In the genomic region with DNA sequence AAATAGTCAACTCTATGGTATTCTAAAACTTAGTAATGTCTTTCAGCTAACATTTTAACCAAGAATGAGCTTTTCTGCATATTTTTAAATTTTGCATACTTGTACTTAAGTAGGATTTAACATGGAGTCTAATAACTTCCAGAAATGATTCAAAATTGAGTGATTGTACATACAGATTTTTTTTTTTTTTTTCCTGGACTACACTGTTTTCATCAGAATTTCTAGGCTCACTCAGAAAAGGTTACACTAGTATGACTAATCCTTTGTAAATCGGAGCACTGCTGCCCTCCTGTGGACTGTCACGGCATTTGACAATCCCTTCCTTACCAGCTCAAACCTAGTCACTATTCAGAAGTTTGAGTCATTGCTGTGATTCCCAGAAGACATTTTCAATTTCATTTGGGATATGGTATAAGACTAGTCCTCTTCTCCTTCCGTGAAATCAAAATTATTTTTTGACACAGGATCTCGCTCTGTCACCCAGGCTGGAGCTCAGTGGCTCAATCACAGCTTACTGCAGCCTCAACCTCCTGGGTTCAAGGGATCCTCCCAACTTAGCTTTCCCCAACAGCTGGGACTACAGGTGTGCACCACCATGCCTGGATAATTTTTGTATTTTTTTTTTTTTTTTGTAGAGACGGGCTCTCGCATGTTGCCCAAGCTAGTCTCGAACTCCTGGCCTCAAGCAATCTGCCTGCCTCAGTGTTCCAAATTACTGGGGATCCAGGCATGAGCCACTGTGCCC, we compare ENCODE assay signal across 8 cellular contexts. TPM values are rescaled to one million over a fixed set of nuclear protein-coding genes. Genes with fewer than 3 reads are reported as not detected.
DNase-seq lines count a peak whose midpoint lies in the region; ATAC-seq, FAIRE-seq and TF ChIP-seq lines count a peak whose summit lies in the region.

No MANE protein-coding gene starts in this region.

- peaks cover 6% of the 10 kb centered on the region for H3K36me3 Mint-ChIP-seq in type B pancreatic cell

- peak; percentile 87 for ATAC-seq in GM21786 (IDR thresholded peaks at IDR 0.05; ENCODE audit: unreplicated experiment)
- ATAC-seq in pancreas: peak; percentile 80 to 96 (median 88)

- no peaks in the 10 kb centered on the region for H3K27me3 Mint-ChIP-seq in type B pancreatic cell

- H3K4me3 ChIP-seq in LNCaP clone FGC (ENCODE audit: low read depth, low read length) (no peak overlapping the region), pancreas (no peak overlapping the region)

- TF ChIP-seq CTCF in LNCaP clone FGC (IDR thresholded peaks at IDR 0.05; ENCODE audit: control insufficient read depth, extremely low read depth, insufficient read depth) (peak; percentile 87), pancreas (IDR thresholded peaks at IDR 0.05) (peak; percentile 57 to 72 (median 66)), type B pancreatic cell (conservative IDR thresholded peaks at IDR 0.05) (peak; percentile 89)

- peak overlapping the region in 1 of 4 donors; percentile 41 for H3K27ac ChIP-seq in pancreas

- in situ Hi-C loops in SK-MEL-5 (cut with HindIII; ENCODE audit: low pct_unique_long_range_greater_than_20kb, low sequenced_read_pairs): no loop called here

- intact Hi-C loops in pancreas (cut with DNase I): no loop called here

- no peak overlapping the region for H3K4me3 Mint-ChIP-seq in type B pancreatic cell

- H3K27me3 ChIP-seq in pancreas: no peaks in the 10 kb centered on the region

- no peaks in the 10 kb centered on the region for H3K9me3 Mint-ChIP-seq in type B pancreatic cell

- WGBS in pancreas, 2 donors: 33 to 40% methylated on average over 7 of the region's 7 CpGs

- no peak overlapping the region for H3K27ac Mint-ChIP-seq in type B pancreatic cell

- no peaks in the 10 kb centered on the region for H3K9me3 ChIP-seq in pancreas

- no peaks in the 10 kb centered on the region for H3K4me1 Mint-ChIP-seq in type B pancreatic cell (ENCODE audit: unreplicated experiment)

- peak; percentile 94 for FAIRE-seq in pancreas (lab: Jason Lieb, UNC)

- DNase-seq in DMS114 treated with DMSO at 0.1 percent for 48 hours (lab: John Stamatoyannopoulos, UW; ENCODE audit: unreplicated experiment) (peak; percentile 61), LNCaP clone FGC (ENCODE audit: low read depth) (no peak), SK-MEL-5 (ENCODE audit: low read depth, low spot score) (peak; percentile 87), globus pallidus (ENCODE audit: low spot score) (peak; percentile 72), pancreas (peak; percentile 79 to 93 (median 88)), type B pancreatic cell (ENCODE audit: extremely low spot score, unreplicated experiment) (no peak)
- DNase-seq in activated naive CD4-positive, alpha-beta T cell (lab: John Stamatoyannopoulos, UW): peak; percentile 21 to 70 (median 48)

- peaks cover 0 to 23% (median 13%) of the 10 kb centered on the region in 3 donors for H3K36me3 ChIP-seq in pancreas

- peaks cover 5% of the 10 kb centered on the region in 3 donors for H3K4me1 ChIP-seq in pancreas

RNA-seq across cellular contexts. Expression of gene CD46, which starts 45.5 kb away (rescaled TPM):
- total RNA-seq in SK-MEL-5 (2014; rRNA removed; shearing (Covaris generic)): 60.1 and 60.4 TPM in 2 replicates
- polyA plus RNA-seq in SK-MEL-5 (2015; cell fraction: cytosol; rRNA removed): 54.8 and 75.0 TPM in 2 replicates
- polyA plus RNA-seq in SK-MEL-5 (2015; cell fraction: nucleus; rRNA removed): 325 and 430 TPM in 2 replicates
- total RNA-seq in pancreas (100 to 1,000 TPM; 101 to 172 (median 116) TPM), type B pancreatic cell (ENCODE audit: low replicate concordance) (155 and 220 TPM in 2 replicates)
- polyA plus RNA-seq in pancreas: 100 to 1,000 TPM in 1 of 2 donors, 10 to 100 TPM in 1; 59.8 to 141 TPM

Comparison
In these comparisons a context has a peak if more than half of its experiments do, and no peak if none do; other contexts are left out.
1. DNase-seq: peak in DMS114 treated with DMSO at 0.1 percent for 48 hours (single experiment), SK-MEL-5 (single experiment), activated naive CD4-positive, alpha-beta T cell (4 of 4), globus pallidus (single experiment) and pancreas (6 of 6); none in LNCaP clone FGC (single experiment) and type B pancreatic cell (single experiment).
2. Peak in every context shown above with its lines, with median percentiles within 50 percentile points of each other: CTCF ChIP-seq.